ENCODE assay signal across 19 cellular contexts in the genomic region with DNA sequence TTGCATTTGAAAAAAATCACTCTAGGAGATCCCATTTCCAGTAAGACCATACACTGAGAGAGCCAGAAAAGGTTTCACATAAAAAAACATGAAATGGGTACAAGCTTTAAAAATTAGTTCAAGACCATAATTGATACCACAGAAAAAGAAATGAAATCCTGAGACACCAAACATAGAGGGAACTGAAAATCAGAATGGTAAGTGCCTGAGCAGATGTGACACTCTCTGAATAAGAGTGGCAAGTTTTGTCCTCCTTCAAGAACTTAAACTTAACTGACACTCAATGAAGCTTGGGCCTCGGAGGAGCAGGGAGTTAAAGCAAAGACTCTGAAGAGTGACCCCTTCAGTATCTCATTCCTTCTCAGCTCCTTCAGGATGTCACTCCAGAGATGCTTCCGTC. TPM values are rescaled to one million over a fixed set of nuclear protein-coding genes. Genes with fewer than 3 reads are reported as not detected.
DNase-seq lines count a peak whose midpoint lies in the region; ATAC-seq, FAIRE-seq and TF ChIP-seq lines count a peak whose summit lies in the region.
"Had no signal": no experiment of that assay in that cellular context is flagged by ENCODE, and none has a peak within 500 bp of the region (broad histone marks: within the 10 kb centered on the region; RNA-seq: fewer than 3 reads in every experiment).

No MANE protein-coding gene starts in this region.

- H3K4me1 ChIP-seq in pancreas = no peaks in the 10 kb centered on the region
- H3K4me1 ChIP-seq in foreskin keratinocyte = no peaks in the 10 kb centered on the region
- H3K4me1 ChIP-seq: body of pancreas, transverse colon had no signal

- no peak for TF ChIP-seq CTCF in pancreas (IDR thresholded peaks at IDR 0.05)
- TF ChIP-seq CTCF in foreskin keratinocyte (conservative IDR thresholded peaks at IDR 0.05) = no peak

- H3K27ac ChIP-seq in pancreas (no peak overlapping the region), foreskin keratinocyte (no peak overlapping the region)
- H3K27ac ChIP-seq: body of pancreas, transverse colon had no signal

- H3K4me3 ChIP-seq in GM08714 (ENCODE audit: low read length) = peak overlapping the region; percentile 43; the same call in 1 of the 2 replicates
- H3K4me3 ChIP-seq in pancreas = no peak overlapping the region
- H3K4me3 ChIP-seq: body of pancreas, K562, transverse colon had no signal

- H3K9me3 ChIP-seq in pancreas = no peaks in the 10 kb centered on the region
- H3K9me3 ChIP-seq: transverse colon had no signal

- H3K27me3 ChIP-seq in pancreas (no peaks in the 10 kb centered on the region), foreskin keratinocyte (peaks cover 55% of the 10 kb centered on the region)
- H3K27me3 ChIP-seq: body of pancreas, transverse colon had no signal

- WGBS in pancreas, 2 donors = 49 to 65% methylated on average over 2 of the region's 2 CpGs

- FAIRE-seq in GM19239 (lab: Jason Lieb, UNC) = peak; percentile 65
- FAIRE-seq in pancreas (lab: Jason Lieb, UNC) = no peak
- FAIRE-seq: K562 had no signal

- DNase-seq in GM19239 (ENCODE audit: insufficient read length, low spot score) (no peak), pancreas (no peak), foreskin keratinocyte (no peak)
- DNase-seq in activated CD8-positive, alpha-beta memory T cell treated with anti-CD3 and anti-CD28 coated beads for 24 hours = no peak
- DNase-seq: activated effector memory CD4-positive, alpha-beta T cell treated with anti-CD3 and anti-CD28 coated beads, Interleukin-2, amount 50 U/mL, for 16 hours; body of pancreas; CD4-positive, alpha-beta T cell; effector CD8-positive, alpha-beta T cell; foreskin fibroblast; NCI-H187; NCI-H774; transverse colon had no signal

- ATAC-seq in GM21737 (IDR thresholded peaks at IDR 0.05; ENCODE audit: unreplicated experiment) = peak; percentile 62
- ATAC-seq in HG03175 (IDR thresholded peaks at IDR 0.05; ENCODE audit: unreplicated experiment) = peak; percentile 75
- no peak for ATAC-seq in pancreas
- no peak for ATAC-seq in foreskin keratinocyte
- no peak for ATAC-seq in HG02840 (IDR thresholded peaks at IDR 0.05; ENCODE audit: low FRiP score, unreplicated experiment)
- ATAC-seq: body of pancreas, K562 had no signal

- intact Hi-C loops in pancreas (cut with DNase I) = no loop called here

- no peaks in the 10 kb centered on the region for H3K36me3 ChIP-seq in pancreas
- H3K36me3 ChIP-seq: transverse colon had no signal

RNA-seq across cellular contexts. Expression of gene PTGDR, which starts 23.2 kb away (rescaled TPM):
- total RNA-seq in pancreas = under 1 TPM in 5 of 6 donors, not detected in 1; 0.04 to 0.29 (median 0.19) TPM
- polyA plus RNA-seq in pancreas = under 1 TPM; 0.11 to 0.14 TPM
- not detected in 2 replicates for total RNA-seq in foreskin keratinocyte
- polyA plus RNA-seq in foreskin keratinocyte = not detected in 2 replicates
- total RNA-seq: A172, K562, pulmonary artery endothelial cell had no signal
- polyA plus RNA-seq: K562 had no signal

Comparison
In these comparisons a context has a peak if more than half of its experiments do, and no peak if none do; other contexts are left out.
1. ATAC-seq: peak in GM21737 (single experiment) and HG03175 (single experiment); none in pancreas (0 of 4), foreskin keratinocyte (single experiment) and HG02840 (single experiment).